ENCODE assay signal across 34 cellular contexts in the genomic region with DNA sequence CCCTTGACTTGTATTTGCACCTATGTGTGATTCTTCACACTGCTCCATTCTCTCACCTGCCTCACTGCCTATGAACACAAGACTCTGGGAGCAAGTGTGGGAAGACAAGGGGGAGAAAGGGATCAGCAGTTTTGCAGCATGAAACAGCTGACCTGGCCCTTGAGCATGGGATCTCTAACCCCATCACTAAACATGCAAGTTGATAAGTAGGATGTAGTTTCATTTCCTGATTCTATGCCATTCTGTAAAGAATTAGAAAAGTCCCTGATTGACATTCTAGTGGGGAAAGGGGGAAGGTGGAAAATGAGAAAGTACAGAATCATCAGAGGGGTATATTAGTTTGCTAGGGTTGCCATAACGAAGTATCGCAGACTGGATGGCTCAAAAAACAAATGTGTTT. TPM values are rescaled to one million over a fixed set of nuclear protein-coding genes. Genes with fewer than 3 reads are reported as not detected.
"Had no signal": no experiment of that assay in that cellular context is flagged by ENCODE, and none has a peak within 500 bp of the region (broad histone marks: within the 10 kb centered on the region; RNA-seq: fewer than 3 reads in every experiment).

No MANE protein-coding gene starts in this region.

- H3K27me3 Mint-ChIP-seq: activated CD4-positive, alpha-beta memory T cell treated with anti-CD3 and anti-CD28 coated beads, Interleukin-2, amount 10 ng/mL, durations not matched to agents 7 days and 5 days; activated T-helper 17 cell treated with anti-CD3 and anti-CD28 coated beads, Interleukin-2, amount 50 U/mL, for 72 hours; T-helper 17 cell had no signal

- H3K4me1 Mint-ChIP-seq: activated CD4-positive, alpha-beta memory T cell treated with anti-CD3 and anti-CD28 coated beads, Interleukin-2, amount 10 ng/mL, durations not matched to agents 7 days and 5 days; activated naive CD8-positive, alpha-beta T cell treated with anti-CD3 and anti-CD28 coated beads for 36 hours; activated T-helper 17 cell treated with anti-CD3 and anti-CD28 coated beads, Interleukin-2, amount 50 U/mL, for 72 hours; T-cell; T-helper 17 cell had no signal

- H3K36me3 ChIP-seq: brain microvascular endothelial cell, MG63, SJCRH30 had no signal

- H3K27me3 ChIP-seq: brain microvascular endothelial cell, MG63 had no signal

- H3K4me1 ChIP-seq: SJCRH30 had no signal

- DNase-seq: activated CD4-positive, alpha-beta memory T cell treated with anti-CD3 and anti-CD28 coated beads, Interleukin-2, amount 10 ng/mL, durations not matched to agents 7 days and 5 days; activated CD4-positive, alpha-beta T cell treated with anti-CD3 and anti-CD28 coated beads for 1 hour; activated CD4-positive, alpha-beta T cell treated with anti-CD3 and anti-CD28 coated beads for 48 hours; activated CD4-positive, CD25-positive, alpha-beta regulatory T cell; activated effector memory CD4-positive, alpha-beta T cell treated with anti-CD3 and anti-CD28 coated beads, Interleukin-2, amount 50 U/mL, for 16 hours; activated naive CD4-positive, alpha-beta T cell; activated naive CD4-positive, alpha-beta T cell treated with anti-CD3 and anti-CD28 coated beads, Interleukin-2, amount 50 U/mL, for 16 hours; activated naive CD8-positive, alpha-beta T cell treated with anti-CD3 and anti-CD28 coated beads for 36 hours; activated T-cell treated with anti-CD3 and anti-CD28 coated beads, Interleukin-2, amount 50 U/mL, for 1 hour; activated T-cell treated with anti-CD3 and anti-CD28 coated beads, Interleukin-2, amount 50 U/mL, for 72 hours; amniotic stem cell; aorta; brain microvascular endothelial cell; central memory CD4-positive, alpha-beta T cell; Kasumi-1; MG63; NCI-H1092; NCI-H1436 treated with DMSO at 0.1 percent for 48 hours; NCI-H1694 treated with DMSO at 0.1 percent for 48 hours; NCI-H2029; NCI-H510A; NCI-H526; NCI-H748 treated with DMSO at 0.1 percent for 48 hours; NK-92 treated with Interleukin-12 subunit alpha and Interleukin-12 subunit beta, amount 100 ng/mL, for 24 hours; SHP77; SJCRH30; T-cell; T-helper 17 cell had no signal

- H3K9me3 Mint-ChIP-seq: activated T-helper 17 cell treated with anti-CD3 and anti-CD28 coated beads, Interleukin-2, amount 50 U/mL, for 72 hours had no signal

- H3K4me3 ChIP-seq: MG63, SJCRH30, SK-N-MC had no signal

- H3K4me3 Mint-ChIP-seq: activated CD4-positive, alpha-beta memory T cell treated with anti-CD3 and anti-CD28 coated beads, Interleukin-2, amount 10 ng/mL, durations not matched to agents 7 days and 5 days; activated naive CD8-positive, alpha-beta T cell treated with anti-CD3 and anti-CD28 coated beads for 36 hours; activated T-cell treated with anti-CD3 and anti-CD28 coated beads, Interleukin-2, amount 50 U/mL, for 72 hours; activated T-helper 17 cell treated with anti-CD3 and anti-CD28 coated beads, Interleukin-2, amount 50 U/mL, for 72 hours; T-cell; T-helper 17 cell had no signal

- H3K27ac ChIP-seq: brain microvascular endothelial cell, SJCRH30, SK-N-MC, VCaP had no signal

- H3K36me3 Mint-ChIP-seq: activated naive CD8-positive, alpha-beta T cell treated with anti-CD3 and anti-CD28 coated beads for 36 hours; T-cell had no signal

- H3K27ac Mint-ChIP-seq: activated CD4-positive, alpha-beta memory T cell treated with anti-CD3 and anti-CD28 coated beads, Interleukin-2, amount 10 ng/mL, durations not matched to agents 7 days and 5 days; activated naive CD8-positive, alpha-beta T cell treated with anti-CD3 and anti-CD28 coated beads for 36 hours; activated T-cell treated with anti-CD3 and anti-CD28 coated beads, Interleukin-2, amount 50 U/mL, for 72 hours; activated T-helper 17 cell treated with anti-CD3 and anti-CD28 coated beads, Interleukin-2, amount 50 U/mL, for 72 hours; T-cell; T-helper 17 cell had no signal

- ATAC-seq: activated T-cell treated with anti-CD3 and anti-CD28 coated beads, Interleukin-2, amount 50 U/mL, for 72 hours; activated T-helper 17 cell treated with anti-CD3 and anti-CD28 coated beads, Interleukin-2, amount 50 U/mL, for 72 hours; Panc1; T-cell; T-helper 17 cell had no signal

- H3K9me3 ChIP-seq: MG63 had no signal

RNA-seq across cellular contexts. Expression of gene MYOCD, which starts 25.3 kb away (rescaled TPM):
- total RNA-seq: activated CD4-positive, alpha-beta memory T cell treated with anti-CD3 and anti-CD28 coated beads, Interleukin-2, amount 10 ng/mL, durations not matched to agents 7 days and 5 days; activated CD8-positive, alpha-beta memory T cell treated with anti-CD3 and anti-CD28 coated beads for 36 hours; activated naive CD8-positive, alpha-beta T cell treated with anti-CD3 and anti-CD28 coated beads for 36 hours; activated T-cell treated with anti-CD3 and anti-CD28 coated beads, Interleukin-2, amount 50 U/mL, for 72 hours; activated T-helper 17 cell treated with anti-CD3 and anti-CD28 coated beads, Interleukin-2, amount 50 U/mL, for 72 hours; RPMI7951; T-cell; T-helper 17 cell had no signal
